ENCODE assay signal across 7 cellular contexts in the genomic region with DNA sequence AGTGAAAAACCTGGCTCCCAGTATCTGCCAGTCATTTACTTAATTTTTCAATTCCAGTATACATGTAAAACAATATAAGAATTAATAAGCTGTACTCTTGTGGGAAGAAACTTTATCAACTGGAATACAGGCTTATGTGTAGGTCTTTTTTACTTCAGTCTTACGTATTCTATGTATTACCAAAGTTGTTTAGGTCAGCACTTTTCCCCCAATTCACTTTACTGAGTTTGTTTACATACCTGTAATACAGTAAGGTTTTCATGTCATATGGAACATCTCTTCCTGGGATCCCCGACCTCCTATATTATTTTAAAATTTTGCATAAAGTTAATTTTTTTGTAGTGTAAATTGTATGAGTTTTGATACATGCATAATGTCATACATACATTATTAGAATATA.
"Had no signal": no experiment of that assay in that cellular context is flagged by ENCODE, and none has a peak within 500 bp of the region (broad histone marks: within the 10 kb centered on the region; RNA-seq: fewer than 3 reads in every experiment).

No MANE protein-coding gene starts in this region.

- DNase-seq: H7, HFFc6, KG1 had no signal

- H3K27ac ChIP-seq: HL-60 had no signal

- H3K4me3 ChIP-seq: GM23338, HAP-1 had no signal

- H3K4me2 ChIP-seq: GM23338 had no signal

- H3K9me3 ChIP-seq: HAP-1 had no signal

- H3K36me3 ChIP-seq: HAP-1 had no signal

- H2AFZ ChIP-seq: GM23338 had no signal

- ATAC-seq: GM23338, HCT116 had no signal

- H3K4me1 ChIP-seq: HAP-1 had no signal
